Comparison of ENCODE assay signal across 22 cellular contexts in the genomic region with DNA sequence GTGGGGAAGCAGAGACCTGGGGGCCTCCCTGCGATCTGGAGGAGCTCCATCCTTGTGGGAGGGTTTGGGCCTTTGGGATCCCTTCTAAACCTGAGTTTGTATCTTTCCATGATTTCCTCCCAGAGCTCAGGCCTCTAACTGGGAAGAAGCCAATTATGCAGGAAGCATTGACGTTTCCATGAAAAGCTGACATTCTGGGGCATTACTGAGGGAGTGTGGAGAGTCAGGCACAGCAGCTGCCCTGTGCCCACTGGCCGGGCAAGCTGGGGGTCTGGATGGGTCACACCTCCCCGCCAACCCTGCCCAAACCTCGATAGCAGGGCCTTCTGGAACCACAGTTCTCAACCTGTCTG.
"Had no signal": no experiment of that assay in that cellular context is flagged by ENCODE, and none has a peak within 500 bp of the region (broad histone marks: within the 10 kb centered on the region; RNA-seq: fewer than 3 reads in every experiment).

No MANE protein-coding gene starts in this region.

- H3K4me3 Mint-ChIP-seq: activated B cell treated with CpG ODN at 0.5 μM for 24 hours; activated CD4-positive, alpha-beta memory T cell treated with anti-CD3 and anti-CD28 coated beads for 36 hours; activated CD4-positive, alpha-beta T cell treated with anti-CD3 and anti-CD28 coated beads, Interleukin-2, amount 10 ng/mL, durations not matched to agents 7 days and 5 days; activated naive CD8-positive, alpha-beta T cell treated with anti-CD3 and anti-CD28 coated beads, Interleukin-2, amount 10 ng/mL, durations not matched to agents 7 days and 5 days; activated T-cell treated with anti-CD3 and anti-CD28 coated beads, Interleukin-2, amount 50 U/mL, for 4 hours; T-helper 17 cell had no signal

- H3K4me3 ChIP-seq: adrenal gland, breast epithelium, Peyer's patch had no signal

- ATAC-seq: activated T-cell treated with anti-CD3 and anti-CD28 coated beads, Interleukin-2, amount 50 U/mL, for 4 hours; T-helper 17 cell had no signal

- H3K36me3 ChIP-seq: adrenal gland, breast epithelium, Peyer's patch had no signal

- H3K27ac Mint-ChIP-seq: activated B cell treated with CpG ODN at 0.5 μM for 24 hours; activated CD4-positive, alpha-beta memory T cell treated with anti-CD3 and anti-CD28 coated beads for 36 hours; activated CD4-positive, alpha-beta T cell treated with anti-CD3 and anti-CD28 coated beads, Interleukin-2, amount 10 ng/mL, durations not matched to agents 7 days and 5 days; activated naive CD8-positive, alpha-beta T cell treated with anti-CD3 and anti-CD28 coated beads, Interleukin-2, amount 10 ng/mL, durations not matched to agents 7 days and 5 days had no signal

- H3K4me1 ChIP-seq: adrenal gland, breast epithelium, Peyer's patch had no signal

- H3K9me3 ChIP-seq: adrenal gland, breast epithelium, Peyer's patch had no signal

- H3K4me2 ChIP-seq: KMS-11 had no signal

- H3K27me3 ChIP-seq: adrenal gland, breast epithelium, Peyer's patch had no signal

- H3K36me3 Mint-ChIP-seq: activated CD4-positive, alpha-beta memory T cell treated with anti-CD3 and anti-CD28 coated beads for 36 hours; activated naive CD8-positive, alpha-beta T cell treated with anti-CD3 and anti-CD28 coated beads, Interleukin-2, amount 10 ng/mL, durations not matched to agents 7 days and 5 days had no signal

- DNase-seq: activated B cell treated with CpG ODN at 0.5 μM for 24 hours; activated CD4-positive, alpha-beta memory T cell treated with anti-CD3 and anti-CD28 coated beads for 36 hours; activated CD4-positive, alpha-beta T cell treated with anti-CD3 and anti-CD28 coated beads, Interleukin-2, amount 10 ng/mL, durations not matched to agents 7 days and 5 days; activated CD8-positive, alpha-beta memory T cell treated with anti-CD3 and anti-CD28 coated beads for 24 hours; activated effector memory CD4-positive, alpha-beta T cell treated with anti-CD3 and anti-CD28 coated beads, Interleukin-2, amount 50 U/mL, for 16 hours; activated naive CD4-positive, alpha-beta T cell treated with Interleukin-2 at 50 U/mL for 16 hours; activated naive CD8-positive, alpha-beta T cell treated with anti-CD3 and anti-CD28 coated beads, Interleukin-2, amount 10 ng/mL, durations not matched to agents 7 days and 5 days; activated T-cell treated with anti-CD3 and anti-CD28 coated beads, Interleukin-2, amount 50 U/mL, for 4 hours; aorta; MV-4-11; NCI-H1092 treated with DMSO at 0.1 percent for 48 hours; NCI-H1417 treated with DMSO at 0.1 percent for 48 hours; NCI-H1694; NCI-H2029; NCI-H510A treated with DMSO at 0.1 percent for 48 hours; Peyer's patch; SIG-M5; T-helper 17 cell; T1000 had no signal

- H3K9me3 Mint-ChIP-seq: activated B cell treated with CpG ODN at 0.5 μM for 24 hours; activated CD4-positive, alpha-beta memory T cell treated with anti-CD3 and anti-CD28 coated beads for 36 hours; activated CD4-positive, alpha-beta T cell treated with anti-CD3 and anti-CD28 coated beads, Interleukin-2, amount 10 ng/mL, durations not matched to agents 7 days and 5 days; activated naive CD8-positive, alpha-beta T cell treated with anti-CD3 and anti-CD28 coated beads, Interleukin-2, amount 10 ng/mL, durations not matched to agents 7 days and 5 days; activated T-cell treated with anti-CD3 and anti-CD28 coated beads, Interleukin-2, amount 50 U/mL, for 4 hours had no signal

- H3K27ac ChIP-seq: KMS-11, Peyer's patch had no signal

- H3K9ac ChIP-seq: KMS-11 had no signal

- H3K4me1 Mint-ChIP-seq: activated B cell treated with CpG ODN at 0.5 μM for 24 hours; activated CD4-positive, alpha-beta T cell treated with anti-CD3 and anti-CD28 coated beads, Interleukin-2, amount 10 ng/mL, durations not matched to agents 7 days and 5 days; activated naive CD8-positive, alpha-beta T cell treated with anti-CD3 and anti-CD28 coated beads, Interleukin-2, amount 10 ng/mL, durations not matched to agents 7 days and 5 days; T-helper 17 cell had no signal
